Comparison of ENCODE assay signal across 15 cellular contexts in genomic region chr5:171615201-171616001, GRCh38.
DNase-seq lines count a peak whose midpoint lies in the region; ATAC-seq, FAIRE-seq and TF ChIP-seq lines count a peak whose summit lies in the region.
"Had no signal": no experiment of that assay in that cellular context is flagged by ENCODE, and none has a peak within 500 bp of the region (broad histone marks: within the 10 kb centered on the region; RNA-seq: fewer than 3 reads in every experiment).

No MANE protein-coding gene starts in this region.

- no peaks in the 10 kb centered on the region for H3K36me3 Mint-ChIP-seq in activated T-helper 17 cell treated with anti-CD3 and anti-CD28 coated beads, Interleukin-2, amount 50 U/mL, for 72 hours (ENCODE audit: low read depth)
- H3K36me3 Mint-ChIP-seq: naive thymus-derived CD8-positive, alpha-beta T cell had no signal

- TF ChIP-seq CTCF in epithelial cell of esophagus (IDR thresholded peaks at IDR 0.05; ENCODE audit: insufficient read depth, low read depth, low read length, missing control alignments) = no peak
- TF ChIP-seq CTCF in left lung (IDR thresholded peaks at IDR 0.05) = no peak

- no peaks in the 10 kb centered on the region for H3K36me3 ChIP-seq in left lung
- H3K36me3 ChIP-seq: vagina had no signal

- no peak overlapping the region for H3K4me3 Mint-ChIP-seq in activated T-helper 17 cell treated with anti-CD3 and anti-CD28 coated beads, Interleukin-2, amount 50 U/mL, for 72 hours
- H3K4me3 Mint-ChIP-seq: naive thymus-derived CD8-positive, alpha-beta T cell had no signal

- peak; percentile 21 for DNase-seq in AG08395 (ENCODE audit: low spot score)
- no peak for DNase-seq in HTR-8/SVneo (ENCODE audit: insufficient read length, low spot score)
- DNase-seq in epithelial cell of esophagus (ENCODE audit: low read depth) = peak; percentile 43
- DNase-seq in left lung = peak in 1 of 2 donors; percentile 65
- no peak for DNase-seq in NOMO-1 treated with dmso at 0.1 percent for 144 hours (lab: John Stamatoyannopoulos, UW; ENCODE audit: unreplicated experiment)
- DNase-seq in NCI-H1930 (lab: John Stamatoyannopoulos, UW) = no peak
- DNase-seq: EL; naive thymus-derived CD8-positive, alpha-beta T cell; NCI-H226; stimulated activated CD8-positive, alpha-beta memory T cell treated with anti-CD3 and anti-CD28 coated beads, Interleukin-4, amount 100 ng/mL, for 48 hours had no signal

- ATAC-seq in left lung = peak; percentile 95
- no peak for ATAC-seq in GM21367 (IDR thresholded peaks at IDR 0.05; ENCODE audit: unreplicated experiment)
- ATAC-seq in activated T-helper 17 cell treated with anti-CD3 and anti-CD28 coated beads, Interleukin-2, amount 50 U/mL, for 72 hours (replicated peaks) = no peak
- ATAC-seq: naive thymus-derived CD8-positive, alpha-beta T cell had no signal

- peaks cover 12% of the 10 kb centered on the region for H3K27me3 Mint-ChIP-seq in activated T-helper 17 cell treated with anti-CD3 and anti-CD28 coated beads, Interleukin-2, amount 50 U/mL, for 72 hours

- FAIRE-seq in HTR-8/SVneo (lab: Jason Lieb, UNC) = peak; percentile 48
- FAIRE-seq: GM18507 had no signal

- H3K27me3 ChIP-seq in left lung = peaks cover 0 to 6% of the 10 kb centered on the region in 2 donors
- H3K27me3 ChIP-seq: vagina had no signal

- H3K4me3 ChIP-seq in epithelial cell of esophagus (ENCODE audit: low read length) (no peak overlapping the region), left lung (no peak overlapping the region)
- H3K4me3 ChIP-seq: vagina had no signal

- no peaks in the 10 kb centered on the region for H3K4me1 Mint-ChIP-seq in activated T-helper 17 cell treated with anti-CD3 and anti-CD28 coated beads, Interleukin-2, amount 50 U/mL, for 72 hours
- H3K4me1 Mint-ChIP-seq: naive thymus-derived CD8-positive, alpha-beta T cell had no signal

- no peak overlapping the region for H3K27ac ChIP-seq in left lung
- H3K27ac ChIP-seq: vagina, VCaP had no signal

- H3K9me3 ChIP-seq in left lung = no peaks in the 10 kb centered on the region
- H3K9me3 ChIP-seq: vagina had no signal

- H3K4me1 ChIP-seq in left lung = peaks cover 0 to 4% of the 10 kb centered on the region in 2 donors
- H3K4me1 ChIP-seq: vagina had no signal

- H3K9me3 Mint-ChIP-seq in activated T-helper 17 cell treated with anti-CD3 and anti-CD28 coated beads, Interleukin-2, amount 50 U/mL, for 72 hours = no peaks in the 10 kb centered on the region
- H3K9me3 Mint-ChIP-seq: naive thymus-derived CD8-positive, alpha-beta T cell had no signal

- intact Hi-C loops in left lung (cut with DNase I) = no loop called here

- no peak overlapping the region for H3K27ac Mint-ChIP-seq in activated T-helper 17 cell treated with anti-CD3 and anti-CD28 coated beads, Interleukin-2, amount 50 U/mL, for 72 hours
- H3K27ac Mint-ChIP-seq: naive thymus-derived CD8-positive, alpha-beta T cell had no signal

Comparison
In these comparisons a context has a peak if more than half of its experiments do, and no peak if none do; other contexts are left out.
1. DNase-seq: peak in AG08395 (single experiment) and epithelial cell of esophagus (single experiment); none in HTR-8/SVneo (single experiment), NOMO-1 treated with dmso at 0.1 percent for 144 hours (single experiment) and NCI-H1930 (0 of 2).